In the genomic region with DNA sequence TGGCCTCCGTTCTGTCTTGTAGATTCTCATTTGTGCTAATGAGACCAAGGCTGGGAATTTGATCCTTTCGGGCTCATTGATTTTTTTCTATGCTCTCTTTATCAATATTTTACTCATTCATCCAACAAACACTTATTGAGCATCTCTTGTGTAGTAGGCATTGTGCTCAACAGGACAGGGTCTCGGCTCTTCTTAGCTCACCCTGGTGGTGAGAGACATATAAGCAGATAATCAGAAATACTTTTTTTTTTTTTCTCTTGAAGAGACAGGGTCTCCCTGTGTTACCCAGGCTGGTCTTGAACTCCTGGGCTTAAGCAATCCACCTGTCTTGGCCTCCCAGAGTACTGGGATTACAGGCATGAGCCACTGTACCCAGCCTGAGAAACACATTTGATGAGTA, we compare ENCODE assay signal across 16 cellular contexts. TPM values are rescaled to one million over a fixed set of nuclear protein-coding genes. Genes with fewer than 3 reads are reported as not detected.
DNase-seq lines count a peak whose midpoint lies in the region; ATAC-seq, FAIRE-seq and TF ChIP-seq lines count a peak whose summit lies in the region.
"Had no signal": no experiment of that assay in that cellular context is flagged by ENCODE, and none has a peak within 500 bp of the region (broad histone marks: within the 10 kb centered on the region; RNA-seq: fewer than 3 reads in every experiment).

No MANE protein-coding gene starts in this region.

- H3K23me2 ChIP-seq in H1 (ENCODE audit: low read depth, low read length) = no peaks in the 10 kb centered on the region

- TF ChIP-seq POLR2A in H1 (IDR thresholded peaks at IDR 0.05; ENCODE audit: control extremely low read depth in 1 of 2, low read depth in 2 of 2, low read length in 2 of 2) = no peak

- 74% methylated on average over 3 of the region's 3 CpGs; no CpG with 5 or more reads in 1 of the 2 experiments for WGBS in H1 (ENCODE audit: extremely low coverage in 1 of 2, insufficient coverage in 1 of 2, insufficient read length in 1 of 2, insufficient replicate concordance in 2 of 2, low coverage in 1 of 2, low lambda C conversion rate in 2 of 2, missing lambda C conversion rate in 1 of 2), 2 experiments

- H3K36me3 ChIP-seq in cardiac muscle cell (no peaks in the 10 kb centered on the region), OCI-LY1 (ENCODE audit: insufficient read depth, low read length) (no peaks in the 10 kb centered on the region), H1 (ENCODE audit: control insufficient read depth in 2 of 4, insufficient read depth in 4 of 4, low read length in 3 of 4) (no peaks in the 10 kb centered on the region), mucosa of descending colon (ENCODE audit: low read depth) (no peaks in the 10 kb centered on the region)
- H3K36me3 ChIP-seq: esophagus squamous epithelium had no signal

- H3K36me3 Mint-ChIP-seq in T-cell = no peaks in the 10 kb centered on the region
- H3K36me3 Mint-ChIP-seq: activated naive CD8-positive, alpha-beta T cell had no signal

- H3K23ac ChIP-seq in H1 (ENCODE audit: insufficient read length) = no peak overlapping the region

- no peaks in the 10 kb centered on the region for H3K9me2 ChIP-seq in OCI-LY1 (ENCODE audit: low read depth, low read length)

- H4K91ac ChIP-seq in H1 (replicated peaks; ENCODE audit: insufficient read length, low read length) = no peak overlapping the region

- peaks cover 21 to 26% of the 10 kb centered on the region in 2 donors for H3K27me3 Mint-ChIP-seq in T-cell

- no peak overlapping the region for H2AK5ac ChIP-seq in H1 (ENCODE audit: low read depth, low read length)

- TF ChIP-seq RAD21 in H1 (IDR thresholded peaks at IDR 0.05 in 1 of 2, conservative IDR thresholded peaks at IDR 0.05 in 1 of 2; ENCODE audit: low read depth in 2 of 2, low read length in 2 of 2) = peak; percentile 19 to 32; a peak in 3 of 4 replicates

- CTCF ChIA-PET in H1 (lab: Charles Lee; ENCODE audit: partially characterized antibody) = interaction anchor here (0.6 to 5.6 kb wide), 37 partner anchors 9 to 584 kb away, joined by 3 to 53 read pairs (median 4); partner anchors contain the start of gene SLC5A1
- CTCF ChIA-PET in T-cell (lab: Charles Lee) = interaction anchor here in 1 of 2 donors (0.7 kb wide), 1 partner anchor 239 kb away, joined by 3 read pairs; no protein-coding TSS in a partner anchor

- H3K4ac ChIP-seq in H1 (replicated peaks; ENCODE audit: insufficient read length, low read depth, low read length) = no peak overlapping the region

- no peaks in the 10 kb centered on the region for H3K9me3 Mint-ChIP-seq in T-cell

- H3K27ac ChIP-seq in cardiac muscle cell (no peak overlapping the region), OCI-LY1 (ENCODE audit: low read depth, low read length, poor library complexity, severe bottlenecking) (no peak overlapping the region), H1 (ENCODE audit: low read depth, low read length) (no peak overlapping the region)
- H3K27ac ChIP-seq: coronary artery, esophagus squamous epithelium had no signal

- no peak for ATAC-seq in T-cell (replicated peaks in 1 of 4)
- no peak for ATAC-seq in mucosa of descending colon

- no peak overlapping the region for H3K27ac Mint-ChIP-seq in T-cell
- H3K27ac Mint-ChIP-seq: activated naive CD8-positive, alpha-beta T cell had no signal

- H3K9ac ChIP-seq in OCI-LY1 (ENCODE audit: low read length) = no peak overlapping the region
- no peak overlapping the region for H3K9ac ChIP-seq in H1 (replicated peaks in 1 of 4; ENCODE audit: extremely low read depth in 1 of 4, low read depth in 3 of 4, low read length in 3 of 4)

- no peak overlapping the region for H2BK5ac ChIP-seq in H1 (ENCODE audit: low read depth, low read length)

- no peaks in the 10 kb centered on the region for H3K79me1 ChIP-seq in H1 (ENCODE audit: low read depth, low read length)

- no peaks in the 10 kb centered on the region for H3F3A ChIP-seq in OCI-LY1 (ENCODE audit: insufficient read depth, low read length)

- no peak overlapping the region for H2BK120ac ChIP-seq in H1 (replicated peaks; ENCODE audit: low read depth, low read length)

- no peak overlapping the region for H3K18ac ChIP-seq in H1 (ENCODE audit: extremely low read depth, low read length)

- TF ChIP-seq CTCF in cardiac muscle cell (IDR thresholded peaks at IDR 0.05; ENCODE audit: low read depth, low read length) (peak; percentile 13), OCI-LY1 (IDR thresholded peaks at IDR 0.05; ENCODE audit: low read length) (peak; percentile 33), H1 (IDR thresholded peaks at IDR 0.05; ENCODE audit: control extremely low read depth in 1 of 3, insufficient read depth in 1 of 3, low read depth in 1 of 3, low read length in 3 of 3) (peak in 2 of 3 experiments; percentile 36 to 53; a peak in 2 of 4 replicates), mucosa of descending colon (IDR thresholded peaks at IDR 0.05) (no peak)

- DNase-seq in cardiac muscle cell (ENCODE audit: low read depth in 1 of 2, low spot score in 1 of 2) (no peak), cardiac septum (ENCODE audit: low spot score) (no peak), H1 (ENCODE audit: low read depth in 1 of 2, low spot score in 2 of 2) (no peak), T-cell (no peak), NCI-H345 treated with DMSO at 0.1 percent for 48 hours (lab: John Stamatoyannopoulos, UW; ENCODE audit: unreplicated experiment) (no peak), mucosa of descending colon (no peak), cerebellar nuclear complex (lab: John Stamatoyannopoulos, UW) (no peak)
- DNase-seq: esophagus squamous epithelium, MV-4-11, NCI-H2227 treated with DMSO at 0.1 percent for 48 hours, T-helper 1 cell had no signal

- H3K79me2 ChIP-seq in OCI-LY1 (ENCODE audit: insufficient read depth, low read length) = no peaks in the 10 kb centered on the region
- no peaks in the 10 kb centered on the region for H3K79me2 ChIP-seq in H1 (ENCODE audit: control insufficient read depth in 1 of 2, insufficient read depth in 2 of 2, low read length in 2 of 2)

- H3K27me3 ChIP-seq in cardiac muscle cell (peaks cover 6% of the 10 kb centered on the region), OCI-LY1 (ENCODE audit: insufficient read depth, low read length) (0 out of 2 replicates have a peak, but pooled peaks cover 4% of the 10 kb centered on the region), H1 (replicated peaks in 1 of 4; ENCODE audit: control insufficient read depth in 3 of 4, extremely low read depth in 1 of 4, insufficient read depth in 3 of 4, low read length in 3 of 4) (no peaks in the 10 kb centered on the region; a peak in 1 of 7 replicates)

- TF ChIP-seq EP300 in H1 (IDR thresholded peaks at IDR 0.05; ENCODE audit: borderline replicate concordance in 1 of 2, low read depth in 2 of 2, low read length in 2 of 2) = no peak

- POLR2A ChIA-PET in H1 (lab: Charles Lee; ENCODE audit: partially characterized antibody) (no interaction called here), T-cell (lab: Charles Lee) (no interaction called here)

- H2BK12ac ChIP-seq in H1 (ENCODE audit: low read depth, low read length) = no peak overlapping the region

- no peak overlapping the region for H2BK15ac ChIP-seq in H1 (ENCODE audit: low read length)

- no peak overlapping the region for H3K56ac ChIP-seq in H1 (replicated peaks; ENCODE audit: insufficient read length, low read depth, low read length)

- H4K20me1 ChIP-seq in OCI-LY1 (ENCODE audit: insufficient read depth, low read length) (no peaks in the 10 kb centered on the region), H1 (replicated peaks in 1 of 2; ENCODE audit: control insufficient read depth in 1 of 2, insufficient read depth in 2 of 2, low read length in 2 of 2) (no peaks in the 10 kb centered on the region)

- H3K4me3 Mint-ChIP-seq in T-cell = no peak overlapping the region
- H3K4me3 Mint-ChIP-seq: activated naive CD8-positive, alpha-beta T cell had no signal

- no peak overlapping the region for H3K4me2 ChIP-seq in OCI-LY1 (ENCODE audit: low read length)
- H3K4me2 ChIP-seq in H1 (ENCODE audit: insufficient read depth in 1 of 2, low read depth in 2 of 2, low read length in 2 of 2) = no peak overlapping the region
- H3K4me2 ChIP-seq: smooth muscle cell had no signal

- H3K9me3 ChIP-seq in cardiac muscle cell (ENCODE audit: low read depth) = no peaks in the 10 kb centered on the region
- no peaks in the 10 kb centered on the region for H3K9me3 ChIP-seq in OCI-LY1 (ENCODE audit: low read length)
- no peaks in the 10 kb centered on the region for H3K9me3 ChIP-seq in H1 (ENCODE audit: insufficient read depth in 2 of 2, low read depth in 1 of 2, low read length in 1 of 2)
- H3K9me3 ChIP-seq in mucosa of descending colon = no peaks in the 10 kb centered on the region
- H3K9me3 ChIP-seq: esophagus squamous epithelium had no signal

- H3K4me1 ChIP-seq in cardiac muscle cell (ENCODE audit: low read depth) = no peaks in the 10 kb centered on the region
- no peaks in the 10 kb centered on the region for H3K4me1 ChIP-seq in OCI-LY1 (ENCODE audit: insufficient read depth, low read length, severe bottlenecking)
- H3K4me1 ChIP-seq in H1 (replicated peaks in 1 of 4; ENCODE audit: control insufficient read depth in 3 of 4, insufficient read depth in 4 of 4, low read length in 3 of 4) = no peaks in the 10 kb centered on the region
- H3K4me1 ChIP-seq in mucosa of descending colon (ENCODE audit: low read depth) = no peaks in the 10 kb centered on the region
- H3K4me1 ChIP-seq: esophagus squamous epithelium had no signal

- no peak overlapping the region for H4K5ac ChIP-seq in H1 (ENCODE audit: insufficient read length, low read depth, low read length)

- intact Hi-C loops in cardiac septum (cut with DNase I) (no loop called here), mucosa of descending colon (cut with DNase I, micrococcal nuclease) (no loop called here)

- no peak overlapping the region for H3K4me3 ChIP-seq in cardiac muscle cell
- no peak overlapping the region for H3K4me3 ChIP-seq in OCI-LY1 (ENCODE audit: low read depth, low read length, poor library complexity, severe bottlenecking)
- no peak overlapping the region for H3K4me3 ChIP-seq in H1 (ENCODE audit: extremely low read depth in 1 of 4, insufficient read depth in 2 of 4, low read depth in 3 of 4, low read length in 4 of 4)
- H3K4me3 ChIP-seq in mucosa of descending colon = no peak overlapping the region
- H3K4me3 ChIP-seq: coronary artery, esophagus squamous epithelium, smooth muscle cell had no signal

- no peak overlapping the region for H4K8ac ChIP-seq in H1 (ENCODE audit: extremely low read depth, insufficient read depth, low read length)

- no peak overlapping the region for H2BK20ac ChIP-seq in H1 (ENCODE audit: low read length)

- H3K4me1 Mint-ChIP-seq in T-cell = peaks cover 0 to under 1% (median 0%) of the 10 kb centered on the region in 3 donors

- H3K14ac ChIP-seq in H1 (ENCODE audit: insufficient read length) = no peak overlapping the region

- H2AFZ ChIP-seq in OCI-LY1 (ENCODE audit: low read length) (no peak overlapping the region), H1 (ENCODE audit: low read length) (no peak overlapping the region)

- peak; percentile 58 for FAIRE-seq in H1 (lab: Jason Lieb, UNC)
- FAIRE-seq: HTR-8/SVneo had no signal

RNA-seq across cellular contexts. Expression of gene SLC5A1, which starts 48.0 kb away (rescaled TPM):
- total RNA-seq in cardiac muscle cell = 0.45 and 1.7 TPM in 2 replicates
- 0.76 and 1.3 TPM in 2 replicates for polyA plus RNA-seq in cardiac muscle cell
- 28.4 TPM for total RNA-seq in cardiac septum
- total RNA-seq in H1 (2021; fragmentation: NEBNext Ultra II Directional; extraction: Animal tissue kit (Norgen Biotek cat#: 25700)) = not detected in 2 replicates
- 0.06 TPM in 1 of 2 replicates, not detected in the other for polyA plus RNA-seq in H1 (2011; rRNA removed)
- not detected for polyA plus RNA-seq in H1 (2011; cell fraction: cytosol; rRNA removed)
- 0.16 TPM for polyA plus RNA-seq in H1 (2011; cell fraction: nucleus; rRNA removed)
- not detected in 4 replicates for polyA plus RNA-seq in H1 (2012, experiment 1 of 2)
- not detected for polyA plus RNA-seq in H1 (2012, experiment 2 of 2)
- polyA plus RNA-seq in H1 (2013, experiment 1 of 2) = not detected
- polyA plus RNA-seq in H1 (2013, experiment 2 of 2) = not detected
- 0.07 TPM in 1 of 2 replicates, not detected in the other for polyA minus RNA-seq in H1 (2011; rRNA and poly(A)+ RNA removed)
- polyA minus RNA-seq in H1 (2011; cell fraction: cytosol; rRNA and poly(A)+ RNA removed) = not detected
- not detected for polyA minus RNA-seq in H1 (2011; cell fraction: nucleus; rRNA and poly(A)+ RNA removed)
- not detected for total RNA-seq in T-cell
- 100 to 1,000 TPM in 1 of 3 donors, 10 to 100 TPM in 2; 25.8 to 105 (median 27.9) TPM for total RNA-seq in mucosa of descending colon
- total RNA-seq: smooth muscle cell had no signal
- polyA plus RNA-seq: smooth muscle cell had no signal

RNA-seq across cellular contexts. Expression of gene YWHAH, which starts 50.7 kb away (rescaled TPM):
- total RNA-seq in cardiac muscle cell (58.4 and 70.8 TPM in 2 replicates), cardiac septum (116 TPM), T-cell (10 to 100 TPM; 17.7 to 49.5 (median 42.1) TPM), mucosa of descending colon (100 to 1,000 TPM; 140 to 162 (median 149) TPM)
- polyA plus RNA-seq in cardiac muscle cell (143 and 164 TPM in 2 replicates), H1 (2011; rRNA removed) (118 and 146 TPM in 2 replicates)
- total RNA-seq in H1 (2021; fragmentation: NEBNext Ultra II Directional; extraction: Animal tissue kit (Norgen Biotek cat#: 25700)) = 247 and 248 TPM in 2 replicates
- polyA plus RNA-seq in H1 (2011; cell fraction: cytosol; rRNA removed) = 153 TPM
- polyA plus RNA-seq in H1 (2011; cell fraction: nucleus; rRNA removed) = 79.3 TPM
- polyA plus RNA-seq in H1 (2012, experiment 1 of 2) = 196 to 243 TPM (median 207 TPM) in 4 replicates
- 105 TPM for polyA plus RNA-seq in H1 (2012, experiment 2 of 2)
- 137 TPM for polyA plus RNA-seq in H1 (2013, experiment 1 of 2)
- 144 TPM for polyA plus RNA-seq in H1 (2013, experiment 2 of 2)
- 70.2 and 81.8 TPM in 2 replicates for polyA minus RNA-seq in H1 (2011; rRNA and poly(A)+ RNA removed)
- polyA minus RNA-seq in H1 (2011; cell fraction: cytosol; rRNA and poly(A)+ RNA removed) = 59.7 TPM
- polyA minus RNA-seq in H1 (2011; cell fraction: nucleus; rRNA and poly(A)+ RNA removed) = 41.3 TPM

Comparison
In these comparisons a context has a peak if more than half of its experiments do, and no peak if none do; other contexts are left out.
1. RNA of gene SLC5A1, which starts 48.0 kb away (total RNA-seq): 28.4 TPM in cardiac septum (single experiment) and 25.8 to 105 TPM in mucosa of descending colon; 0.45 to 1.7 TPM in cardiac muscle cell, not detected in H1 and not detected in T-cell; every median in the first group is over 10 times any median in the second.